Comparison of ENCODE assay signal across 1 cellular context in the genomic region with DNA sequence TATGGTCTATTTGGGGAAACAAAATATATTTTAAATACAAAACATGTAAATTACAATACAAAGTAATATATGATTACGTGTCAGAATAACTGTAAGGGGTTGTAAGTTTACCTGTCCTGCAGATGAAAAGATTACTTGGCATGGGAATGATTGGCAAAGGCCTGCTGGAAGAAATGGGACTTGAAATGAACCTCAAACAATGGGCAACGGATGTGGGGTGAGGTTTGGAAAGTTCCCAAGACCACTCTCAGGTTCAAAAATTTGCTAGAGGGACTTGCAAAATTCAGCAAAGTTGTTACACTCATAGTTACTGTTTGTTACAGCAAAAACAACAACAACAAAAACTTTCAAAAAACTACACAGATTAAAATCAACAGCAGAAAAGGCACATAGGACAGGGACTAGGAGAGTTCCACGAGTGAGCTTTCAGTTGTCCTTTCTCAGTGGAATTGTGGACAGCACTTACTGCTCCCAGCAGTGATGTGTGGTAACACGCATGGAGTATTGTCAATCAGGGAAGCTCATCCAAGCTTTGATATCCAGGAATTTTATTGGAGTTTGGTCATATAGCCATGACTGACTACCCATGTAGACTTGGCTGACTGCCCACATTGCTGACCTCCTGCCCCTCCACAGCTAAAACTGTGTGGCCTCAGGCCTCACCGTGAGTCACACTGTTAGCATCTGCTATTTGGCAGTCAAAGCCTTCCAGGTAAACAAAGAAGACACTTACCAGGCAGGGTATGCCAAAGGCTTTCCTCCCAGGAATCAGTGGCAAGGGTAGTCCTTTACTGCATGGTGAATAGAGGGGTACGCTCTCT.
TF ChIP-seq lines count a peak whose summit lies in the region.

No MANE protein-coding gene starts in this region.

TF ChIP-seq in HepG2, 621 proteins besides CTCF, POLR2A, EP300 and RAD21 (continued from another document and continues in another):
- TF ChIP-seq, protein P1, sequence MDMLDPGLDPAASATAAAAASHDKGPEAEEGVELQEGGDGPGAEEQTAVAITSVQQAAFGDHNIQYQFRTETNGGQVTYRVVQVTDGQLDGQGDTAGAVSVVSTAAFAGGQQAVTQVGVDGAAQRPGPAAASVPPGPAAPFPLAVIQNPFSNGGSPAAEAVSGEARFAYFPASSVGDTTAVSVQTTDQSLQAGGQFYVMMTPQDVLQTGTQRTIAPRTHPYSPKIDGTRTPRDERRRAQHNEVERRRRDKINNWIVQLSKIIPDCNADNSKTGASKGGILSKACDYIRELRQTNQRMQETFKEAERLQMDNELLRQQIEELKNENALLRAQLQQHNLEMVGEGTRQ (IDR thresholded peaks at IDR 0.05; ENCODE audit: low read depth, low read length), result no peak
- TF ChIP-seq, protein P1 (CRISPR knock-in tag; IDR thresholded peaks at IDR 0.05; ENCODE audit: borderline replicate concordance), result no peak
- no peak for TF ChIP-seq SNAPC4 (CRISPR knock-in tag; IDR thresholded peaks at IDR 0.05)
- TF ChIP-seq ZNF629 (CRISPR knock-in tag; conservative IDR thresholded peaks at IDR 0.05), result no peak
- no peak for TF ChIP-seq STAT6 (CRISPR knock-in tag; IDR thresholded peaks at IDR 0.05; ENCODE audit: borderline replicate concordance)
- no peak for TF ChIP-seq ESRRA (CRISPR knock-in tag; IDR thresholded peaks at IDR 0.05; ENCODE audit: low read depth)
- TF ChIP-seq NFRKB (IDR thresholded peaks at IDR 0.05), result no peak
- peak; percentile 72; the same call in 1 of the 2 replicates for TF ChIP-seq ZMYM4 (CRISPR knock-in tag; IDR thresholded peaks at IDR 0.05)
- no peak for TF ChIP-seq PHB2 (IDR thresholded peaks at IDR 0.05; ENCODE audit: partially characterized antibody)
- no peak for TF ChIP-seq ZNF749 (CRISPR knock-in tag; IDR thresholded peaks at IDR 0.05; ENCODE audit: borderline replicate concordance)
- no peak; the same call in 1 of the 2 replicates for TF ChIP-seq KDM6A (CRISPR knock-in tag; IDR thresholded peaks at IDR 0.05; ENCODE audit: low read depth)
- no peak for TF ChIP-seq ZNF292 (CRISPR knock-in tag; IDR thresholded peaks at IDR 0.05; ENCODE audit: borderline replicate concordance, low read depth)
- no peak for TF ChIP-seq SP1 (IDR thresholded peaks at IDR 0.05)
- TF ChIP-seq SP1 (CRISPR knock-in tag; IDR thresholded peaks at IDR 0.05), result no peak
- no peak for TF ChIP-seq E2F2 (CRISPR knock-in tag; IDR thresholded peaks at IDR 0.05; ENCODE audit: borderline replicate concordance)
- no peak for TF ChIP-seq ZNF891 (CRISPR knock-in tag; IDR thresholded peaks at IDR 0.05)
- TF ChIP-seq, protein P2, sequence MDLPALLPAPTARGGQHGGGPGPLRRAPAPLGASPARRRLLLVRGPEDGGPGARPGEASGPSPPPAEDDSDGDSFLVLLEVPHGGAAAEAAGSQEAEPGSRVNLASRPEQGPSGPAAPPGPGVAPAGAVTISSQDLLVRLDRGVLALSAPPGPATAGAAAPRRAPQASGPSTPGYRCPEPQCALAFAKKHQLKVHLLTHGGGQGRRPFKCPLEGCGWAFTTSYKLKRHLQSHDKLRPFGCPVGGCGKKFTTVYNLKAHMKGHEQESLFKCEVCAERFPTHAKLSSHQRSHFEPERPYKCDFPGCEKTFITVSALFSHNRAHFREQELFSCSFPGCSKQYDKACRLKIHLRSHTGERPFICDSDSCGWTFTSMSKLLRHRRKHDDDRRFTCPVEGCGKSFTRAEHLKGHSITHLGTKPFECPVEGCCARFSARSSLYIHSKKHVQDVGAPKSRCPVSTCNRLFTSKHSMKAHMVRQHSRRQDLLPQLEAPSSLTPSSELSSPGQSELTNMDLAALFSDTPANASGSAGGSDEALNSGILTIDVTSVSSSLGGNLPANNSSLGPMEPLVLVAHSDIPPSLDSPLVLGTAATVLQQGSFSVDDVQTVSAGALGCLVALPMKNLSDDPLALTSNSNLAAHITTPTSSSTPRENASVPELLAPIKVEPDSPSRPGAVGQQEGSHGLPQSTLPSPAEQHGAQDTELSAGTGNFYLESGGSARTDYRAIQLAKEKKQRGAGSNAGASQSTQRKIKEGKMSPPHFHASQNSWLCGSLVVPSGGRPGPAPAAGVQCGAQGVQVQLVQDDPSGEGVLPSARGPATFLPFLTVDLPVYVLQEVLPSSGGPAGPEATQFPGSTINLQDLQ (CRISPR knock-in tag; IDR thresholded peaks at IDR 0.05), result no peak
- TF ChIP-seq CCAR2 (optimal IDR thresholded peaks at IDR 0.05; ENCODE audit: low read depth, low read length), result no peak
- TF ChIP-seq FOXM1 (CRISPR knock-in tag; IDR thresholded peaks at IDR 0.05), result no peak
- no peak for TF ChIP-seq PRPF4 (IDR thresholded peaks at IDR 0.05; ENCODE audit: low read depth, low read length, poor library complexity, severe bottlenecking)
- no peak for TF ChIP-seq ZNF563 (CRISPR knock-in tag; IDR thresholded peaks at IDR 0.05)
- no peak for TF ChIP-seq RFX3 (CRISPR knock-in tag; IDR thresholded peaks at IDR 0.05)
- TF ChIP-seq, protein P3, sequence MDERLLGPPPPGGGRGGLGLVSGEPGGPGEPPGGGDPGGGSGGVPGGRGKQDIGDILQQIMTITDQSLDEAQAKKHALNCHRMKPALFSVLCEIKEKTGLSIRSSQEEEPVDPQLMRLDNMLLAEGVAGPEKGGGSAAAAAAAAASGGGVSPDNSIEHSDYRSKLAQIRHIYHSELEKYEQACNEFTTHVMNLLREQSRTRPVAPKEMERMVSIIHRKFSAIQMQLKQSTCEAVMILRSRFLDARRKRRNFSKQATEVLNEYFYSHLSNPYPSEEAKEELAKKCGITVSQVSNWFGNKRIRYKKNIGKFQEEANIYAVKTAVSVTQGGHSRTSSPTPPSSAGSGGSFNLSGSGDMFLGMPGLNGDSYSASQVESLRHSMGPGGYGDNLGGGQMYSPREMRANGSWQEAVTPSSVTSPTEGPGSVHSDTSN (CRISPR knock-in tag; IDR thresholded peaks at IDR 0.05), result peak; percentile 40; the same call in 1 of the 2 replicates
- TF ChIP-seq ZBTB3 (CRISPR knock-in tag; IDR thresholded peaks at IDR 0.05; ENCODE audit: borderline replicate concordance, low read depth), result no peak
- 0 out of 2 replicates have a peak, but pooled peaks have one; percentile 20 for TF ChIP-seq SIX4 (CRISPR knock-in tag; IDR thresholded peaks at IDR 0.05)
- no peak for TF ChIP-seq ZNF256 (CRISPR knock-in tag; conservative IDR thresholded peaks at IDR 0.05)
- no peak for TF ChIP-seq FOXO4 (CRISPR knock-in tag; conservative IDR thresholded peaks at IDR 0.05)
- no peak for TF ChIP-seq ZBTB1 (CRISPR knock-in tag; IDR thresholded peaks at IDR 0.05; ENCODE audit: borderline replicate concordance)
- TF ChIP-seq E2F1 (CRISPR knock-in tag; IDR thresholded peaks at IDR 0.05), result no peak
- no peak for TF ChIP-seq SRSF1 (optimal IDR thresholded peaks at IDR 0.05; ENCODE audit: low read depth, low read length)
- TF ChIP-seq ZNF709 (CRISPR knock-in tag; IDR thresholded peaks at IDR 0.05), result no peak
- TF ChIP-seq KDM4B (CRISPR knock-in tag; IDR thresholded peaks at IDR 0.05), result no peak
- no peak for TF ChIP-seq MBD4 (IDR thresholded peaks at IDR 0.05; ENCODE audit: borderline replicate concordance, low read length)
- no peak for TF ChIP-seq ZNF232 (CRISPR knock-in tag; IDR thresholded peaks at IDR 0.05; ENCODE audit: borderline replicate concordance)
- TF ChIP-seq ARHGAP35 (CRISPR knock-in tag; IDR thresholded peaks at IDR 0.05; ENCODE audit: borderline replicate concordance), result no peak
- no peak for TF ChIP-seq DBP (CRISPR knock-in tag; IDR thresholded peaks at IDR 0.05; ENCODE audit: not compliant biosample characterization)
- peak; percentile 88 for TF ChIP-seq XRCC5 (optimal IDR thresholded peaks at IDR 0.05; ENCODE audit: low read length)
